ENCODE assay signal across 7 cellular contexts in the genomic region with DNA sequence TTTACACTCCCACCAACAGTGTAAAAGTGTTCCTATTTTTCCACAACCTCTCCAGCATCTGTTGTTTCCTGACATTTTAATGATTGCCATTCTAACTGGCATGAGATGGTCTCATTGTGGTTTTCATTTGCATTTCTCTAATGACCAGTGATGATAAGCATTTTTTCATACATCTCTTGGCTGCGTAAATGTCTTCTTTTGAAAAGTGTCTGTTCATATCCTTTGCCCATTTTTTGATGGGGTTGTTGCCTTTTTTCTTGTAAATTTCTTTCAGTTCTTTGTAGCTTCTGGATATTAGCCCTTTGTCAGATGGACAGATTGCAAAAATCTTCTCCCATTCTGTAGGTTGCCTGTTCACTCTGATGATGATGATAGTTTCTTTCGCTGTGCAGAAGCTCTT. TPM values are rescaled to one million over a fixed set of nuclear protein-coding genes. Genes with fewer than 3 reads are reported as not detected.
"Had no signal": no experiment of that assay in that cellular context is flagged by ENCODE, and none has a peak within 500 bp of the region (broad histone marks: within the 10 kb centered on the region; RNA-seq: fewer than 3 reads in every experiment).

No MANE protein-coding gene starts in this region.

RNA-seq across cellular contexts. Expression of a gene that starts 3.7 kb away (rescaled TPM):
- total RNA-seq: HepG2, HT1080, IMR-90, NCI-H460, PC-9, RPMI7951, SJCRH30 had no signal
- polyA plus RNA-seq: HepG2, IMR-90 had no signal

RNA-seq across cellular contexts. Expression of a gene that starts 59.9 kb away (rescaled TPM):
- total RNA-seq: HepG2, HT1080, IMR-90, NCI-H460, PC-9, RPMI7951, SJCRH30 had no signal
- polyA plus RNA-seq: HepG2, IMR-90 had no signal
